Comparison of ENCODE assay signal across 26 cellular contexts in genomic region chrX:77293331-77293995, GRCh38.
DNase-seq lines count a peak whose midpoint lies in the region; ATAC-seq, FAIRE-seq and TF ChIP-seq lines count a peak whose summit lies in the region.
"Had no signal": no experiment of that assay in that cellular context is flagged by ENCODE, and none has a peak within 500 bp of the region (broad histone marks: within the 10 kb centered on the region; RNA-seq: fewer than 3 reads in every experiment).

No MANE protein-coding gene starts in this region.

- ATAC-seq in GM19043 (IDR thresholded peaks at IDR 0.05; ENCODE audit: low read depth, unreplicated experiment) (peak; percentile 74), GM21786 (IDR thresholded peaks at IDR 0.05; ENCODE audit: unreplicated experiment) (peak; percentile 62), HG03159 (IDR thresholded peaks at IDR 0.05; ENCODE audit: unreplicated experiment) (peak; percentile 54), HG03521 (IDR thresholded peaks at IDR 0.05; ENCODE audit: unreplicated experiment) (no peak)
- ATAC-seq: GM12878, HCT116, Right ventricle myocardium inferior had no signal

- H3K4me1 ChIP-seq in kidney (ENCODE audit: control insufficient read depth in 1 of 2, insufficient read depth in 1 of 2, low read depth in 1 of 2, low read length in 2 of 2) = no peaks in the 10 kb centered on the region
- H3K4me1 ChIP-seq: Caco-2, SJSA1 had no signal

- no peak for FAIRE-seq in kidney (lab: Jason Lieb, UNC)
- FAIRE-seq: GM12878, H1 had no signal

- H3K4me3 ChIP-seq in kidney (ENCODE audit: low read length in 2 of 2) = no peak overlapping the region
- H3K4me3 ChIP-seq: GM12878, PC-9, SJSA1 had no signal

- H3K9me3 ChIP-seq in kidney (ENCODE audit: control insufficient read depth in 1 of 2, low read length in 2 of 2) = no peaks in the 10 kb centered on the region
- H3K9me3 ChIP-seq: Caco-2, SJSA1 had no signal

- no peak overlapping the region for H3K27ac ChIP-seq in kidney (ENCODE audit: low read depth in 2 of 2, low read length in 2 of 2)
- H3K27ac ChIP-seq: PC-9, SJSA1 had no signal

- TF ChIP-seq CTCF in kidney (IDR thresholded peaks at IDR 0.05; ENCODE audit: borderline replicate concordance, extremely low read depth, insufficient read depth) = no peak

- H3K9ac ChIP-seq in kidney (ENCODE audit: low read length in 2 of 2) = no peak overlapping the region

- no peaks in the 10 kb centered on the region for H3K36me3 ChIP-seq in kidney (ENCODE audit: control insufficient read depth in 1 of 2, insufficient read depth in 2 of 2, low read length in 2 of 2)
- H3K36me3 ChIP-seq: SJSA1 had no signal

- intact Hi-C loops in kidney (cut with DNase I) = no loop called here

- no peak for DNase-seq in SIG-M5 (lab: John Stamatoyannopoulos, UW)
- no peak for DNase-seq in amniotic stem cell (lab: John Stamatoyannopoulos, UW)
- DNase-seq in kidney = no peak
- DNase-seq: C1 segment of cervical spinal cord; Caco-2; CD4-positive, alpha-beta memory T cell; DMS79; EL; GDM1; NCI-H1048; NCI-H1417; NCI-H1694 treated with DMSO at 0.1 percent for 48 hours; NCI-H2081; NCI-H2227 treated with DMSO at 0.1 percent for 48 hours; NCI-H526 treated with DMSO at 0.1 percent for 48 hours; PC-9; T-helper 2 cell had no signal
